In the genomic region with DNA sequence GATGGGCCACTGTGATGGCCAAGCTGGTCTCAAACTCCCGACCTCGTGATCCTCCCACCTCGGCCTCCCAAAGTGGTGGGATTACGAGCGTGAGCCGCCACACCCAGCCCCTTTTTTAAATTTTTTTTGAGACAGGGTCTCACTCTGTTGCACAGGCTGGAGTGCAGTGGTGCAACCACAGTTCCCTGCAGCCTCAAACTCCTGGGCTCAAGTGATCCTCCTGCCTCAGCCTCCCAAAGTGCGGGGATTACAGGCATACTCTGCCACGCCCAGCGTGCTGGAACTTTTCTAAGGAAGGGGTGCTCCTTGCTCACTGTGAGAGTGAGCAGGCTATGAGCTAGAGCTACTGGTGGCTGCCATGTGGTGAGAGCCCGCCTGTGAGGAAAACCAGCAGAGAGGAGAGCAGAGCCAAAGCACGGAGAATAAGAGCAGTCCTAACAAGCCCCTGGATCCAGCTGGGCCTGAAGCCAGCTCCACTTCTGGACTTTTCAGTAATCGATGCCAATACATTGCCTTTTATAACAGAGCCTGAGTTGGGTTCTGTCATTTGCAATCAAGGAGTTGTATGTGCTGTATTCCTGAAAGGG, we compare ENCODE assay signal across 21 cellular contexts.
DNase-seq lines count a peak whose midpoint lies in the region; ATAC-seq and TF ChIP-seq lines count a peak whose summit lies in the region.
"Had no signal": no experiment of that assay in that cellular context is flagged by ENCODE, and none has a peak within 500 bp of the region (broad histone marks: within the 10 kb centered on the region; RNA-seq: fewer than 3 reads in every experiment).

No MANE protein-coding gene starts in this region.

- H3K4me3 Mint-ChIP-seq in natural killer cell (no peak overlapping the region), endodermal cell (no peak overlapping the region)
- no peak overlapping the region for H3K4me3 Mint-ChIP-seq in natural killer cell treated with Interleukin-12 subunit alpha and Interleukin-12 subunit beta and Interleukin-15 and Interleukin-18, amount 100 ng/mL, for 72 hours
- H3K4me3 Mint-ChIP-seq in stimulated activated memory B cell treated with anti-CD40 and anti-IgM and Interleukin-4, amounts not matched to agents 10 μg/mL and 1 μg/mL and 100 μg/mL, for 72 hours = no peak overlapping the region
- H3K4me3 Mint-ChIP-seq: activated CD4-positive, alpha-beta T cell treated with anti-CD3 and anti-CD28 coated beads, Interleukin-2, amount 10 ng/mL, durations not matched to agents 7 days and 5 days; activated naive CD4-positive, alpha-beta T cell treated with anti-CD3 and anti-CD28 coated beads for 36 hours; T-helper 1 cell treated with Interleukin-12 subunit alpha and Interleukin-12 subunit beta and Interleukin-4 antibody, amounts not matched to agents 30 μg/mL and 1 μg/mL, for 36 hours had no signal

- no peaks in the 10 kb centered on the region for H3K36me3 Mint-ChIP-seq in natural killer cell
- H3K36me3 Mint-ChIP-seq in natural killer cell treated with Interleukin-12 subunit alpha and Interleukin-12 subunit beta and Interleukin-15 and Interleukin-18, amount 100 ng/mL, for 72 hours = no peaks in the 10 kb centered on the region
- no peaks in the 10 kb centered on the region for H3K36me3 Mint-ChIP-seq in endodermal cell (ENCODE audit: low read depth)
- no peaks in the 10 kb centered on the region for H3K36me3 Mint-ChIP-seq in stimulated activated memory B cell treated with anti-CD40 and anti-IgM and Interleukin-4, amounts not matched to agents 10 μg/mL and 1 μg/mL and 100 μg/mL, for 72 hours

- H3K27ac Mint-ChIP-seq in natural killer cell = peak overlapping the region in 1 of 2 donors; percentile 72
- no peak overlapping the region for H3K27ac Mint-ChIP-seq in natural killer cell treated with Interleukin-12 subunit alpha and Interleukin-12 subunit beta and Interleukin-15 and Interleukin-18, amount 100 ng/mL, for 72 hours
- H3K27ac Mint-ChIP-seq in endodermal cell = no peak overlapping the region
- no peak overlapping the region for H3K27ac Mint-ChIP-seq in stimulated activated memory B cell treated with anti-CD40 and anti-IgM and Interleukin-4, amounts not matched to agents 10 μg/mL and 1 μg/mL and 100 μg/mL, for 72 hours
- H3K27ac Mint-ChIP-seq: activated CD4-positive, alpha-beta T cell treated with anti-CD3 and anti-CD28 coated beads, Interleukin-2, amount 10 ng/mL, durations not matched to agents 7 days and 5 days; activated naive CD4-positive, alpha-beta T cell treated with anti-CD3 and anti-CD28 coated beads for 36 hours; T-helper 1 cell treated with Interleukin-12 subunit alpha and Interleukin-12 subunit beta and Interleukin-4 antibody, amounts not matched to agents 30 μg/mL and 1 μg/mL, for 36 hours had no signal

- intact Hi-C loops in natural killer cell (cut with micrococcal nuclease) = no loop called here
- intact Hi-C loops in posterior vena cava (cut with DNase I) = no loop called here

- H3K36me3 ChIP-seq in endodermal cell (ENCODE audit: control insufficient read depth, insufficient read depth, low read length) = no peaks in the 10 kb centered on the region
- H3K36me3 ChIP-seq: lower lobe of right lung, MG63, right atrium auricular region, SJSA1, vagina had no signal

- WGBS in endodermal cell (ENCODE audit: insufficient coverage in 1 of 2, insufficient read length in 1 of 2), 2 experiments = 87 to 89% methylated on average over 12 of the region's 12 CpGs

- no peak overlapping the region for H3K4me3 ChIP-seq in endodermal cell (ENCODE audit: low read length)
- H3K4me3 ChIP-seq: K562, lower lobe of right lung, MG63, right atrium auricular region, SJSA1, vagina had no signal

- H3K9me3 Mint-ChIP-seq in natural killer cell (no peaks in the 10 kb centered on the region), endodermal cell (no peaks in the 10 kb centered on the region)
- no peaks in the 10 kb centered on the region for H3K9me3 Mint-ChIP-seq in natural killer cell treated with Interleukin-12 subunit alpha and Interleukin-12 subunit beta and Interleukin-15 and Interleukin-18, amount 100 ng/mL, for 72 hours
- H3K9me3 Mint-ChIP-seq in stimulated activated memory B cell treated with anti-CD40 and anti-IgM and Interleukin-4, amounts not matched to agents 10 μg/mL and 1 μg/mL and 100 μg/mL, for 72 hours = peaks cover 3% of the 10 kb centered on the region
- H3K9me3 Mint-ChIP-seq: activated CD4-positive, alpha-beta T cell treated with anti-CD3 and anti-CD28 coated beads, Interleukin-2, amount 10 ng/mL, durations not matched to agents 7 days and 5 days; activated naive CD4-positive, alpha-beta T cell treated with anti-CD3 and anti-CD28 coated beads for 36 hours; T-helper 1 cell treated with Interleukin-12 subunit alpha and Interleukin-12 subunit beta and Interleukin-4 antibody, amounts not matched to agents 30 μg/mL and 1 μg/mL, for 36 hours had no signal

- TF ChIP-seq CTCF in natural killer cell (IDR thresholded peaks at IDR 0.05) (no peak), endodermal cell (conservative IDR thresholded peaks at IDR 0.05) (no peak)

- peaks cover 30 to 43% of the 10 kb centered on the region in 2 donors for H3K4me1 Mint-ChIP-seq in natural killer cell
- H3K4me1 Mint-ChIP-seq in natural killer cell treated with Interleukin-12 subunit alpha and Interleukin-12 subunit beta and Interleukin-15 and Interleukin-18, amount 100 ng/mL, for 72 hours (ENCODE audit: low read depth in 2 of 2) = peaks cover 12 to 21% of the 10 kb centered on the region in 2 donors
- peaks cover 13% of the 10 kb centered on the region for H3K4me1 Mint-ChIP-seq in endodermal cell
- no peaks in the 10 kb centered on the region for H3K4me1 Mint-ChIP-seq in stimulated activated memory B cell treated with anti-CD40 and anti-IgM and Interleukin-4, amounts not matched to agents 10 μg/mL and 1 μg/mL and 100 μg/mL, for 72 hours
- H3K4me1 Mint-ChIP-seq: activated CD4-positive, alpha-beta T cell treated with anti-CD3 and anti-CD28 coated beads, Interleukin-2, amount 10 ng/mL, durations not matched to agents 7 days and 5 days had no signal

- H3K27me3 Mint-ChIP-seq in natural killer cell (ENCODE audit: low read depth in 2 of 2) = peaks cover 21 to 30% of the 10 kb centered on the region in 2 donors
- H3K27me3 Mint-ChIP-seq in natural killer cell treated with Interleukin-12 subunit alpha and Interleukin-12 subunit beta and Interleukin-15 and Interleukin-18, amount 100 ng/mL, for 72 hours = peaks cover 7 to 13% of the 10 kb centered on the region in 2 donors
- peaks cover 11% of the 10 kb centered on the region for H3K27me3 Mint-ChIP-seq in endodermal cell (ENCODE audit: insufficient read depth)
- H3K27me3 Mint-ChIP-seq in stimulated activated memory B cell treated with anti-CD40 and anti-IgM and Interleukin-4, amounts not matched to agents 10 μg/mL and 1 μg/mL and 100 μg/mL, for 72 hours = peaks cover 93% of the 10 kb centered on the region

- DNase-seq in natural killer cell (peak; percentile 10), endodermal cell (peak; percentile 20), posterior vena cava (ENCODE audit: low spot score) (peak; percentile 38), G401 (ENCODE audit: low spot score) (no peak), COLO829 (ENCODE audit: low spot score) (no peak)
- no peak for DNase-seq in natural killer cell treated with Interleukin-12 subunit alpha and Interleukin-12 subunit beta and Interleukin-15 and Interleukin-18, amount 100 ng/mL, for 72 hours (ENCODE audit: low spot score)
- DNase-seq: activated CD4-positive, alpha-beta T cell treated with anti-CD3 and anti-CD28 coated beads, Interleukin-2, amount 10 ng/mL, durations not matched to agents 7 days and 5 days; activated naive CD4-positive, alpha-beta T cell treated with anti-CD3 and anti-CD28 coated beads for 36 hours; activated T-cell treated with anti-CD3 and anti-CD28 coated beads for 4 hours; effector CD4-positive, alpha-beta T cell; foreskin keratinocyte; lower lobe of right lung; MG63; NCI-H1436; NCI-H524 treated with DMSO at 0.1 percent for 48 hours had no signal

- H3K9ac ChIP-seq in endodermal cell (ENCODE audit: extremely low read depth, low read length, poor library complexity, severe bottlenecking) = no peak overlapping the region

- ATAC-seq in natural killer cell = no peak
- ATAC-seq in natural killer cell treated with Interleukin-12 subunit alpha and Interleukin-12 subunit beta and Interleukin-15 and Interleukin-18, amount 100 ng/mL, for 72 hours = no peak
- ATAC-seq in stimulated activated memory B cell treated with anti-CD40 and anti-IgM and Interleukin-4, amounts not matched to agents 10 μg/mL and 1 μg/mL and 100 μg/mL, for 72 hours = no peak
- ATAC-seq: foreskin keratinocyte, K562, lower lobe of right lung had no signal

- no peaks in the 10 kb centered on the region for H3K27me3 ChIP-seq in endodermal cell (ENCODE audit: control insufficient read depth, insufficient read depth, low read length, poor library complexity, severe bottlenecking)
- H3K27me3 ChIP-seq: right atrium auricular region, vagina had no signal

- H3K27ac ChIP-seq in endodermal cell (ENCODE audit: low read depth, low read length) = no peak overlapping the region
- H3K27ac ChIP-seq: foreskin keratinocyte, lower lobe of right lung, right atrium auricular region, SJSA1, vagina had no signal

- in situ Hi-C loops in G401 (cut with HindIII; ENCODE audit: low sequenced_read_pairs) = loop anchor here (5.0 kb wide), 1 partner anchor 67 kb away; no protein-coding TSS in a partner anchor

- H3K9me3 ChIP-seq in endodermal cell (ENCODE audit: control insufficient read depth, low read length) = no peaks in the 10 kb centered on the region
- H3K9me3 ChIP-seq: lower lobe of right lung, SJSA1, vagina had no signal

- H3K4me1 ChIP-seq in endodermal cell (ENCODE audit: control insufficient read depth, insufficient read depth, low read length) = peaks cover 3% of the 10 kb centered on the region
- H3K4me1 ChIP-seq: foreskin keratinocyte, lower lobe of right lung, right atrium auricular region, SJSA1, vagina had no signal

Comparison
In these comparisons a context has a peak if more than half of its experiments do, and no peak if none do; other contexts are left out.
1. DNase-seq: peak in natural killer cell (single experiment), endodermal cell (single experiment) and posterior vena cava (single experiment); none in natural killer cell treated with Interleukin-12 subunit alpha and Interleukin-12 subunit beta and Interleukin-15 and Interleukin-18, amount 100 ng/mL, for 72 hours (single experiment), G401 (single experiment) and COLO829 (single experiment).